ENCODE assay signal across 17 cellular contexts in genomic region chr11:30983810-30984441, GRCh38.
DNase-seq lines count a peak whose midpoint lies in the region; ATAC-seq, FAIRE-seq and TF ChIP-seq lines count a peak whose summit lies in the region.
"Had no signal": no experiment of that assay in that cellular context is flagged by ENCODE, and none has a peak within 500 bp of the region (broad histone marks: within the 10 kb centered on the region; RNA-seq: fewer than 3 reads in every experiment).

No MANE protein-coding gene starts in this region.

- no peaks in the 10 kb centered on the region for H3K27me3 Mint-ChIP-seq in GM23338 (ENCODE audit: insufficient read depth, low read depth, poor library complexity)
- no peaks in the 10 kb centered on the region for H3K27me3 Mint-ChIP-seq in effector memory CD8-positive, alpha-beta T cell

- WGBS in H1 (ENCODE audit: extremely low coverage in 1 of 2, insufficient coverage in 1 of 2, insufficient read length in 1 of 2, insufficient replicate concordance in 2 of 2, low coverage in 1 of 2, low lambda C conversion rate in 2 of 2, missing lambda C conversion rate in 1 of 2), 2 experiments: 85% methylated on average over 6 of the region's 6 CpGs; no CpG with 5 or more reads in 1 of the 2 experiments
- no CpG with 5 or more reads among the region's 6 CpGs for WGBS in neuronal stem cell (ENCODE audit: extremely low coverage in 2 of 2, insufficient read length in 2 of 2, insufficient replicate concordance in 1 of 2), 2 donors

- H2BK15ac ChIP-seq in H1 (ENCODE audit: low read length) (no peak overlapping the region), neuronal stem cell (ENCODE audit: low read length) (no peak overlapping the region)

- H3K56ac ChIP-seq in H1 (replicated peaks; ENCODE audit: insufficient read length, low read depth, low read length): no peak overlapping the region

- H3K18ac ChIP-seq in H1 (ENCODE audit: extremely low read depth, low read length): no peak overlapping the region
- no peak overlapping the region for H3K18ac ChIP-seq in neuronal stem cell (ENCODE audit: low read length)

- no peak overlapping the region for H4K8ac ChIP-seq in H1 (ENCODE audit: extremely low read depth, insufficient read depth, low read length)
- no peak overlapping the region for H4K8ac ChIP-seq in neuronal stem cell (ENCODE audit: low read depth, low read length)

- no peaks in the 10 kb centered on the region for H4K20me1 ChIP-seq in GM23338 (replicated peaks; ENCODE audit: insufficient read depth)
- H4K20me1 ChIP-seq in H1 (replicated peaks in 1 of 2; ENCODE audit: control insufficient read depth in 1 of 2, insufficient read depth in 2 of 2, low read length in 2 of 2): no peaks in the 10 kb centered on the region

- no peaks in the 10 kb centered on the region for H3K9me3 Mint-ChIP-seq in GM23338
- peaks cover 0 to 9% of the 10 kb centered on the region in 2 donors for H3K9me3 Mint-ChIP-seq in effector memory CD8-positive, alpha-beta T cell

- TF ChIP-seq RAD21 in H1 (IDR thresholded peaks at IDR 0.05 in 1 of 2, conservative IDR thresholded peaks at IDR 0.05 in 1 of 2; ENCODE audit: low read depth in 2 of 2, low read length in 2 of 2): no peak

- DNase-seq in GM23338 (ENCODE audit: low spot score) (no peak), NCI-H2171 treated with DMSO at 0.1 percent for 48 hours (lab: John Stamatoyannopoulos, UW) (peak; percentile 89), H1 (ENCODE audit: low read depth in 1 of 2, low spot score in 2 of 2) (no peak), neuronal stem cell (ENCODE audit: low spot score) (no peak), cardiac septum (ENCODE audit: low spot score) (no peak), ACHN (no peak), HCEC 1CT (no peak)
- DNase-seq in effector memory CD8-positive, alpha-beta T cell: no peak
- DNase-seq: C1 segment of cervical spinal cord, DMS53, MG63, NCI-H1105, SHP77, T-helper 17 cell had no signal

- H2BK20ac ChIP-seq in H1 (ENCODE audit: low read length): no peak overlapping the region

- no peak for ATAC-seq in GM23338
- ATAC-seq in effector memory CD8-positive, alpha-beta T cell (replicated peaks): no peak
- ATAC-seq: GM12878, HCT116, T-helper 17 cell had no signal

- peaks cover 19% of the 10 kb centered on the region for H3K4me1 Mint-ChIP-seq in GM23338
- no peaks in the 10 kb centered on the region for H3K4me1 Mint-ChIP-seq in effector memory CD8-positive, alpha-beta T cell (ENCODE audit: low read depth in 2 of 2)
- H3K4me1 Mint-ChIP-seq: T-helper 17 cell had no signal

- CTCF ChIA-PET in H1 (lab: Charles Lee; ENCODE audit: partially characterized antibody): interaction anchor here (0.6 kb wide), 1 partner anchor 66 kb away, joined by 3 read pairs; no protein-coding TSS in a partner anchor

- peak overlapping the region; percentile 88 for H2AFZ ChIP-seq in GM23338
- peak overlapping the region; percentile 54 for H2AFZ ChIP-seq in H1 (ENCODE audit: low read length)
- peak overlapping the region; percentile 67 for H2AFZ ChIP-seq in neuronal stem cell (ENCODE audit: low read length)

- H4K5ac ChIP-seq in H1 (ENCODE audit: insufficient read length, low read depth, low read length): no peak overlapping the region

- intact Hi-C loops in cardiac septum (cut with DNase I): no loop called here

- H3K4me3 Mint-ChIP-seq in GM23338: no peak overlapping the region
- no peak overlapping the region for H3K4me3 Mint-ChIP-seq in effector memory CD8-positive, alpha-beta T cell
- H3K4me3 Mint-ChIP-seq: T-helper 17 cell had no signal

- H3K27ac Mint-ChIP-seq in GM23338: peak overlapping the region; percentile 51; the same call in 1 of the 2 replicates
- no peak overlapping the region for H3K27ac Mint-ChIP-seq in effector memory CD8-positive, alpha-beta T cell
- H3K27ac Mint-ChIP-seq: T-helper 17 cell had no signal

- POLR2A ChIA-PET in H1 (lab: Charles Lee; ENCODE audit: partially characterized antibody): no interaction called here

- no peaks in the 10 kb centered on the region for H3K23me2 ChIP-seq in H1 (ENCODE audit: low read depth, low read length)

- H3K23ac ChIP-seq in H1 (ENCODE audit: insufficient read length): no peak overlapping the region
- no peak overlapping the region for H3K23ac ChIP-seq in neuronal stem cell (ENCODE audit: low read depth, low read length, poor library complexity)

- TF ChIP-seq EP300 in H1 (IDR thresholded peaks at IDR 0.05; ENCODE audit: borderline replicate concordance in 1 of 2, low read depth in 2 of 2, low read length in 2 of 2): no peak

- H3F3A ChIP-seq in GM23338 (replicated peaks; ENCODE audit: low read depth): no peaks in the 10 kb centered on the region

- H3K14ac ChIP-seq in H1 (ENCODE audit: insufficient read length): no peak overlapping the region
- no peak overlapping the region for H3K14ac ChIP-seq in neuronal stem cell (ENCODE audit: low read length)

- FAIRE-seq in H1 (lab: Jason Lieb, UNC): no peak
- FAIRE-seq: GM12878, RCC 7860 had no signal

- no peaks in the 10 kb centered on the region for H3K27me3 ChIP-seq in GM23338 (ENCODE audit: insufficient read depth)
- no peaks in the 10 kb centered on the region for H3K27me3 ChIP-seq in H1 (replicated peaks in 1 of 4; ENCODE audit: control insufficient read depth in 3 of 4, extremely low read depth in 1 of 4, insufficient read depth in 3 of 4, low read length in 3 of 4)
- no peaks in the 10 kb centered on the region for H3K27me3 ChIP-seq in neuronal stem cell (ENCODE audit: control insufficient read depth in 3 of 3, insufficient read depth in 3 of 3, low read depth in 1 of 3, low read length in 3 of 3)
- H3K27me3 ChIP-seq: MG63 had no signal

- no peaks in the 10 kb centered on the region for H3K36me3 Mint-ChIP-seq in GM23338 (ENCODE audit: low read depth)
- H3K36me3 Mint-ChIP-seq in effector memory CD8-positive, alpha-beta T cell (ENCODE audit: insufficient read depth): no peaks in the 10 kb centered on the region

- H3K79me2 ChIP-seq in GM23338 (replicated peaks; ENCODE audit: insufficient read depth) (no peaks in the 10 kb centered on the region), H1 (ENCODE audit: control insufficient read depth in 1 of 2, insufficient read depth in 2 of 2, low read length in 2 of 2) (no peaks in the 10 kb centered on the region)

- no peaks in the 10 kb centered on the region for H3K9me2 ChIP-seq in GM23338 (ENCODE audit: insufficient read depth)

- no peak overlapping the region for H3K4ac ChIP-seq in H1 (replicated peaks; ENCODE audit: insufficient read length, low read depth, low read length)
- no peak overlapping the region for H3K4ac ChIP-seq in neuronal stem cell (ENCODE audit: low read length)

- no peak for TF ChIP-seq CTCF in GM23338 (conservative IDR thresholded peaks at IDR 0.05; ENCODE audit: low read depth in 2 of 2)
- no peak for TF ChIP-seq CTCF in H1 (IDR thresholded peaks at IDR 0.05; ENCODE audit: control extremely low read depth in 1 of 3, insufficient read depth in 1 of 3, low read depth in 1 of 3, low read length in 3 of 3)

- no peaks in the 10 kb centered on the region for H3K9me3 ChIP-seq in H1 (ENCODE audit: insufficient read depth in 2 of 2, low read depth in 1 of 2, low read length in 1 of 2)
- H3K9me3 ChIP-seq in neuronal stem cell (replicated peaks in 1 of 2; ENCODE audit: control insufficient read depth in 2 of 2, insufficient read depth in 1 of 2, low read depth in 1 of 2, low read length in 2 of 2): no peaks in the 10 kb centered on the region
- H3K9me3 ChIP-seq: MG63 had no signal

- H2BK120ac ChIP-seq in H1 (replicated peaks; ENCODE audit: low read depth, low read length) (no peak overlapping the region), neuronal stem cell (ENCODE audit: low read depth, low read length) (no peak overlapping the region)

- H2AK5ac ChIP-seq in H1 (ENCODE audit: low read depth, low read length): no peak overlapping the region
- no peak overlapping the region for H2AK5ac ChIP-seq in neuronal stem cell (ENCODE audit: low read depth, low read length)

- H3K36me3 ChIP-seq in GM23338 (ENCODE audit: insufficient read depth): no peaks in the 10 kb centered on the region
- no peaks in the 10 kb centered on the region for H3K36me3 ChIP-seq in H1 (ENCODE audit: control insufficient read depth in 2 of 4, insufficient read depth in 4 of 4, low read length in 3 of 4)
- H3K36me3 ChIP-seq in neuronal stem cell (replicated peaks in 1 of 2; ENCODE audit: control insufficient read depth in 2 of 2, insufficient read depth in 2 of 2, low read length in 2 of 2): no peaks in the 10 kb centered on the region
- H3K36me3 ChIP-seq: MG63 had no signal

- H3K9ac ChIP-seq in H1 (replicated peaks in 1 of 4; ENCODE audit: extremely low read depth in 1 of 4, low read depth in 3 of 4, low read length in 3 of 4) (no peak overlapping the region), neuronal stem cell (ENCODE audit: low read depth, low read length, poor library complexity) (no peak overlapping the region)

- H3K4me1 ChIP-seq in GM23338 (ENCODE audit: insufficient read depth) (no peaks in the 10 kb centered on the region), H1 (replicated peaks in 1 of 4; ENCODE audit: control insufficient read depth in 3 of 4, insufficient read depth in 4 of 4, low read length in 3 of 4) (no peaks in the 10 kb centered on the region; a peak in 1 of 7 replicates), neuronal stem cell (ENCODE audit: control insufficient read depth in 2 of 2, insufficient read depth in 1 of 2, low read depth in 1 of 2, low read length in 2 of 2) (peaks cover 6 to 12% of the 10 kb centered on the region in 2 donors)

- H3K4me3 ChIP-seq in GM23338 (no peak overlapping the region), H1 (ENCODE audit: extremely low read depth in 1 of 4, insufficient read depth in 2 of 4, low read depth in 3 of 4, low read length in 4 of 4) (no peak overlapping the region), neuronal stem cell (ENCODE audit: low read length in 2 of 2) (no peak overlapping the region)
- H3K4me3 ChIP-seq: GM12878, MG63 had no signal

- H3K4me2 ChIP-seq in GM23338 (no peak overlapping the region), H1 (ENCODE audit: insufficient read depth in 1 of 2, low read depth in 2 of 2, low read length in 2 of 2) (no peak overlapping the region), neuronal stem cell (ENCODE audit: insufficient read depth, low read length, poor library complexity, severe bottlenecking) (no peak overlapping the region)

- in situ Hi-C loops in ACHN (cut with HindIII; ENCODE audit: low pct_ligation_motif_present, low pct_unique_long_range_greater_than_20kb, low sequenced_read_pairs): no loop called here

- H3K27ac ChIP-seq in GM23338 (ENCODE audit: low read depth) (peak overlapping the region; percentile 12; the same call in 1 of the 2 replicates), H1 (ENCODE audit: low read depth, low read length) (no peak overlapping the region), neuronal stem cell (replicated peaks; ENCODE audit: low read length) (no peak overlapping the region)

- H2BK12ac ChIP-seq in H1 (ENCODE audit: low read depth, low read length) (no peak overlapping the region), neuronal stem cell (ENCODE audit: low read length) (no peak overlapping the region)

- H2BK5ac ChIP-seq in H1 (ENCODE audit: low read depth, low read length) (no peak overlapping the region), neuronal stem cell (ENCODE audit: low read length) (no peak overlapping the region)

- no peaks in the 10 kb centered on the region for H3K79me1 ChIP-seq in H1 (ENCODE audit: low read depth, low read length)
- H3K79me1 ChIP-seq in neuronal stem cell (ENCODE audit: low read depth, low read length): no peaks in the 10 kb centered on the region

- no peak for TF ChIP-seq POLR2A in H1 (IDR thresholded peaks at IDR 0.05; ENCODE audit: control extremely low read depth in 1 of 2, low read depth in 2 of 2, low read length in 2 of 2)

- H4K91ac ChIP-seq in H1 (replicated peaks; ENCODE audit: insufficient read length, low read length) (no peak overlapping the region), neuronal stem cell (ENCODE audit: low read depth, low read length, poor library complexity) (no peak overlapping the region)
